8 cellular contexts compared by ENCODE assay signal in the genomic region with DNA sequence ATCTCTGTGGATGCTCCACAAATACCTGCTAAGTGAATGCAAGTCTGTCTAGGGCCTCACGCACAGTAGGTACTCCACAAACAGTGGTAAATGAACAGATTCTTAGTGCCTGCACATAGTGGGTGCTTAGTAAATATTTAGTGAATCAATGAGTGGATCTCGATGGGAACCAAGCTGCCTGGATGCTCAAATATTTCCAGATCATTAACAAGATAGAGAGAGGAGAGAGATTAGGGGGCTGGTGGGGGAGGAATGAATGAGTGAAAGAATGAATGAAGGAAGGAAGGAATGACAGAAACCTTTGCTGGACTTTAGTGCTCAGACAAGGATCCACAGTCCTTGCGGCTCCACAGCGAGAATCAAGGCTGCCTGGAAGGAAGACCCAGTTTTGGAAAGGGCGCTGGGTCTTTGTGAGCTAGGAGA.
DNase-seq lines count a peak whose midpoint lies in the region; ATAC-seq and TF ChIP-seq lines count a peak whose summit lies in the region.

No MANE protein-coding gene starts in this region.

- H3K4me1 Mint-ChIP-seq in endodermal cell (peaks cover 17% of the 10 kb centered on the region), neural crest cell (peaks cover 62% of the 10 kb centered on the region)
- peaks cover 17% of the 10 kb centered on the region for H3K4me1 Mint-ChIP-seq in activated T-helper 1 cell treated with anti-CD3 and anti-CD28 coated beads, Interleukin-12 subunit alpha, Interleukin-12 subunit beta, Interleukin-2, Interleukin-4 antibody, amounts not matched to agents 30 ng/mL and 10 ng/mL and 1 ng/mL, durations not matched to agents 14 hours and 24 hours and 36 hours (ENCODE audit: low read depth)

- H3K27me3 Mint-ChIP-seq in endodermal cell (ENCODE audit: insufficient read depth): no peaks in the 10 kb centered on the region
- H3K27me3 Mint-ChIP-seq in neural crest cell (ENCODE audit: low read depth): peaks cover 45% of the 10 kb centered on the region
- H3K27me3 Mint-ChIP-seq in activated T-helper 1 cell treated with anti-CD3 and anti-CD28 coated beads, Interleukin-12 subunit alpha, Interleukin-12 subunit beta, Interleukin-2, Interleukin-4 antibody, amounts not matched to agents 30 ng/mL and 10 ng/mL and 1 ng/mL, durations not matched to agents 14 hours and 24 hours and 36 hours (ENCODE audit: insufficient read depth): peaks cover 15% of the 10 kb centered on the region

- peak overlapping the region; percentile 83 to 91 for H3K27ac ChIP-seq in right atrium auricular region
- peak overlapping the region; percentile 84 for H3K27ac ChIP-seq in endodermal cell (ENCODE audit: low read depth, low read length)
- H3K27ac ChIP-seq in vagina: peak overlapping the region; percentile 78
- no peak overlapping the region for H3K27ac ChIP-seq in effector memory CD4-positive, alpha-beta T cell (ENCODE audit: insufficient read depth, low read length, poor library complexity, severe bottlenecking)

- H3K9me3 Mint-ChIP-seq in endodermal cell (no peaks in the 10 kb centered on the region), neural crest cell (no peaks in the 10 kb centered on the region)
- no peaks in the 10 kb centered on the region for H3K9me3 Mint-ChIP-seq in activated T-helper 1 cell treated with anti-CD3 and anti-CD28 coated beads, Interleukin-12 subunit alpha, Interleukin-12 subunit beta, Interleukin-2, Interleukin-4 antibody, amounts not matched to agents 30 ng/mL and 10 ng/mL and 1 ng/mL, durations not matched to agents 14 hours and 24 hours and 36 hours

- H3K4me1 ChIP-seq in right atrium auricular region (peaks cover 6 to 25% of the 10 kb centered on the region in 2 donors), endodermal cell (ENCODE audit: control insufficient read depth, insufficient read depth, low read length) (no peaks in the 10 kb centered on the region), vagina (peaks cover 31% of the 10 kb centered on the region)
- H3K4me1 ChIP-seq in effector memory CD4-positive, alpha-beta T cell (ENCODE audit: control insufficient read depth, insufficient read depth, low read length, poor library complexity, severe bottlenecking): no peaks in the 10 kb centered on the region

- no peak for DNase-seq in right atrium auricular region (ENCODE audit: low spot score)
- no peak for DNase-seq in Right ventricle myocardium superior
- no peak for DNase-seq in endodermal cell
- no peak for DNase-seq in neural crest cell (ENCODE audit: low read depth, low spot score)
- DNase-seq in vagina (ENCODE audit: extremely low spot score in 2 of 2): no peak
- DNase-seq in effector memory CD4-positive, alpha-beta T cell: no peak
- DNase-seq in activated T-helper 1 cell treated with anti-CD3 and anti-CD28 coated beads, Interleukin-12 subunit alpha, Interleukin-12 subunit beta, Interleukin-2, Interleukin-4 antibody, amounts not matched to agents 30 ng/mL and 10 ng/mL and 1 ng/mL, durations not matched to agents 14 hours and 24 hours and 36 hours (ENCODE audit: low spot score): no peak
- no peak for DNase-seq in left lobe of liver (ENCODE audit: low spot score)

- ATAC-seq in Right ventricle myocardium superior (ENCODE audit: poor library complexity) (no peak), left lobe of liver (no peak)

- H3K4me3 ChIP-seq in right atrium auricular region: peak overlapping the region in 1 of 2 donors; percentile 11
- no peak overlapping the region for H3K4me3 ChIP-seq in endodermal cell (ENCODE audit: low read length)
- peak overlapping the region in 1 of 2 donors; percentile 4 for H3K4me3 ChIP-seq in vagina
- H3K4me3 ChIP-seq in effector memory CD4-positive, alpha-beta T cell (ENCODE audit: insufficient read depth, low read depth, low read length, poor library complexity, severe bottlenecking): no peak overlapping the region

- H3K9me3 ChIP-seq in right atrium auricular region: no peaks in the 10 kb centered on the region
- no peaks in the 10 kb centered on the region for H3K9me3 ChIP-seq in endodermal cell (ENCODE audit: control insufficient read depth, low read length)
- no peaks in the 10 kb centered on the region for H3K9me3 ChIP-seq in vagina
- no peaks in the 10 kb centered on the region for H3K9me3 ChIP-seq in effector memory CD4-positive, alpha-beta T cell (ENCODE audit: control insufficient read depth, low read length)

- intact Hi-C loops in Right ventricle myocardium superior (cut with DNase I): no loop called here
- intact Hi-C loops in vagina (cut with DNase I): loop anchor here (10.0 kb wide), 1 partner anchor 51 kb away; no protein-coding TSS in a partner anchor
- intact Hi-C loops in activated T-helper 1 cell treated with anti-CD3 and anti-CD28 coated beads, Interleukin-12 subunit alpha, Interleukin-12 subunit beta, Interleukin-2, Interleukin-4 antibody, amounts not matched to agents 30 ng/mL and 10 ng/mL and 1 ng/mL, durations not matched to agents 14 hours and 24 hours and 36 hours (cut with micrococcal nuclease): no loop called here

- H3K36me3 Mint-ChIP-seq in endodermal cell (ENCODE audit: low read depth): no peaks in the 10 kb centered on the region
- no peaks in the 10 kb centered on the region for H3K36me3 Mint-ChIP-seq in neural crest cell (ENCODE audit: low read depth)
- H3K36me3 Mint-ChIP-seq in activated T-helper 1 cell treated with anti-CD3 and anti-CD28 coated beads, Interleukin-12 subunit alpha, Interleukin-12 subunit beta, Interleukin-2, Interleukin-4 antibody, amounts not matched to agents 30 ng/mL and 10 ng/mL and 1 ng/mL, durations not matched to agents 14 hours and 24 hours and 36 hours (ENCODE audit: low read depth): no peaks in the 10 kb centered on the region

- no peak for TF ChIP-seq CTCF in right atrium auricular region (IDR thresholded peaks at IDR 0.05)
- no peak for TF ChIP-seq CTCF in endodermal cell (conservative IDR thresholded peaks at IDR 0.05)
- TF ChIP-seq CTCF in neural crest cell (conservative IDR thresholded peaks at IDR 0.05): no peak
- no peak for TF ChIP-seq CTCF in vagina (IDR thresholded peaks at IDR 0.05)

- no peak for TF ChIP-seq POLR2A in vagina (IDR thresholded peaks at IDR 0.05)

- H3K4me3 Mint-ChIP-seq in endodermal cell (peak overlapping the region; percentile 32), neural crest cell (peak overlapping the region; percentile 14)
- H3K4me3 Mint-ChIP-seq in activated T-helper 1 cell treated with anti-CD3 and anti-CD28 coated beads, Interleukin-12 subunit alpha, Interleukin-12 subunit beta, Interleukin-2, Interleukin-4 antibody, amounts not matched to agents 30 ng/mL and 10 ng/mL and 1 ng/mL, durations not matched to agents 14 hours and 24 hours and 36 hours: no peak overlapping the region

- H3K36me3 ChIP-seq in right atrium auricular region: no peaks in the 10 kb centered on the region
- H3K36me3 ChIP-seq in endodermal cell (ENCODE audit: control insufficient read depth, insufficient read depth, low read length): no peaks in the 10 kb centered on the region
- no peaks in the 10 kb centered on the region for H3K36me3 ChIP-seq in vagina
- no peaks in the 10 kb centered on the region for H3K36me3 ChIP-seq in effector memory CD4-positive, alpha-beta T cell (ENCODE audit: control insufficient read depth, insufficient read depth, low read length)

- H3K9ac ChIP-seq in endodermal cell (ENCODE audit: extremely low read depth, low read length, poor library complexity, severe bottlenecking): peak overlapping the region; percentile 43

- peak overlapping the region; percentile 74 for H3K27ac Mint-ChIP-seq in endodermal cell
- H3K27ac Mint-ChIP-seq in neural crest cell (ENCODE audit: unreplicated experiment): peak overlapping the region; percentile 23
- H3K27ac Mint-ChIP-seq in activated T-helper 1 cell treated with anti-CD3 and anti-CD28 coated beads, Interleukin-12 subunit alpha, Interleukin-12 subunit beta, Interleukin-2, Interleukin-4 antibody, amounts not matched to agents 30 ng/mL and 10 ng/mL and 1 ng/mL, durations not matched to agents 14 hours and 24 hours and 36 hours: no peak overlapping the region

- no peaks in the 10 kb centered on the region for H3K27me3 ChIP-seq in right atrium auricular region
- H3K27me3 ChIP-seq in endodermal cell (ENCODE audit: control insufficient read depth, insufficient read depth, low read length, poor library complexity, severe bottlenecking): no peaks in the 10 kb centered on the region
- H3K27me3 ChIP-seq in vagina: no peaks in the 10 kb centered on the region
- no peaks in the 10 kb centered on the region for H3K27me3 ChIP-seq in effector memory CD4-positive, alpha-beta T cell (replicated peaks; ENCODE audit: control insufficient read depth, insufficient read depth, low read length, poor library complexity, severe bottlenecking)

- WGBS in endodermal cell (ENCODE audit: insufficient coverage in 1 of 2, insufficient read length in 1 of 2), 2 experiments: 73 to 85% methylated on average over 2 to 5 of the region's 5 CpGs
